25 cellular contexts compared by ENCODE assay signal in the genomic region with DNA sequence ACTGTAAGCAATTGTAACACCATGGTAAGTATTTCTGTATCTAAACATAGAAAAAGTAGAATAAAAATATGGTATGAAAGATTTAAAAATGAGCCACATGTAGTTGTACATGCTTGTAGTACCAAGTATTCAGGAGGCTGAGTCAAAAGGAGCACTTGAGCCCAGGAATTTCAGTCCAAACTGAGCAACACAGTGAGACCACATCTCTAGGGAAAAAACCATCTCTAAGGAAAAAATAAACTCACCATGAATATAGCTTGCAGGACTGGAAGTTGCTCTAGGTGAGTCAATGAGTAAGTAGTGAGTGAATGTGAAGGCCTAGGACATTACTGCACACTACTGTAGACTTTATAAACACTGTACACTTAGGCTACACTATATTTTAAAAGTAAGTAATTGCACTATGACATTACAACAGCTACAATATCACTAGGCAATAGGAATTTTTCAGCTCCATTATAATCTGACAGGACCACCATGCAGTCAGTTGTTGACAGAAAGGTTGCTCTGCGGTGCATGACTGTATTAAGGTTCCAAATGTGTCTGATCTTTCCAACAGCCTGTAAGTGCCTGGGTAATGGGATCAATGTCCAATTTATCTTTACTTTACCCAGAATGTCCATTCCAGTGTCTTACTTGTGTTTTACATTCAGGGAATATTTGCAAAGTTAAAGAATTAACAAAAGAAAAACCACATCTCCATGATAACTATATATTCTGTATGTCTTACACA.
"Had no signal": no experiment of that assay in that cellular context is flagged by ENCODE, and none has a peak within 500 bp of the region (broad histone marks: within the 10 kb centered on the region; RNA-seq: fewer than 3 reads in every experiment).

No MANE protein-coding gene starts in this region.

- ATAC-seq: heart left ventricle; left lung; naive thymus-derived CD4-positive, alpha-beta T cell; upper lobe of right lung had no signal

- H3K27me3 Mint-ChIP-seq: activated naive CD8-positive, alpha-beta T cell treated with anti-CD3 and anti-CD28 coated beads, Interleukin-2, amount 10 ng/mL, durations not matched to agents 7 days and 5 days; activated T-cell treated with anti-CD3 and anti-CD28 coated beads, Interleukin-2, amount 50 U/mL, for 24 hours; naive thymus-derived CD4-positive, alpha-beta T cell had no signal

- DNase-seq: activated CD4-positive, alpha-beta T cell treated with anti-CD3 and anti-CD28 coated beads for 1 hour; activated CD4-positive, alpha-beta T cell treated with anti-CD3 and anti-CD28 coated beads, Interleukin-2, amount 50 U/mL, for 4 hours; activated CD8-positive, alpha-beta memory T cell treated with anti-CD3 and anti-CD28 coated beads for 24 hours; activated CD8-positive, alpha-beta memory T cell treated with anti-CD3 and anti-CD28 coated beads, Interleukin-2, amount 50 U/mL, for 4 hours; activated naive CD4-positive, alpha-beta T cell; activated naive CD8-positive, alpha-beta T cell treated with anti-CD3 and anti-CD28 coated beads, Interleukin-2, amount 10 ng/mL, durations not matched to agents 7 days and 5 days; activated T-cell treated with anti-CD3 and anti-CD28 coated beads, Interleukin-2, amount 50 U/mL, for 24 hours; amniotic stem cell; cortex of kidney; endodermal cell; heart left ventricle; left lung; naive thymus-derived CD4-positive, alpha-beta T cell; posterior cingulate gyrus; sigmoid colon; spleen; stimulated activated CD4-positive, alpha-beta T cell treated with anti-CD3 and anti-CD28 coated beads, Interleukin-4, amount 100 ng/mL, for 1 hour; stimulated activated naive CD4-positive, alpha-beta T cell; substantia nigra; T-helper 1 cell; thyroid gland; upper lobe of right lung; WERI-Rb-1 had no signal

- H3K4me3 Mint-ChIP-seq: activated naive CD8-positive, alpha-beta T cell treated with anti-CD3 and anti-CD28 coated beads, Interleukin-2, amount 10 ng/mL, durations not matched to agents 7 days and 5 days; activated T-cell treated with anti-CD3 and anti-CD28 coated beads, Interleukin-2, amount 50 U/mL, for 24 hours; endodermal cell; naive thymus-derived CD4-positive, alpha-beta T cell; neural progenitor cell had no signal

- H3K9me3 Mint-ChIP-seq: activated naive CD8-positive, alpha-beta T cell treated with anti-CD3 and anti-CD28 coated beads, Interleukin-2, amount 10 ng/mL, durations not matched to agents 7 days and 5 days; activated T-cell treated with anti-CD3 and anti-CD28 coated beads, Interleukin-2, amount 50 U/mL, for 24 hours; activated T-helper 2 cell treated with anti-CD3 and anti-CD28 coated beads, Interferon-gamma antibody, Interleukin-2, Interleukin-4, amounts not matched to agents 10 μg/mL and 5 μg/mL and 100 μg/mL, durations not matched to agents 14 hours and 24 hours and 36 hours; endodermal cell; naive thymus-derived CD4-positive, alpha-beta T cell; neural progenitor cell had no signal

- H3K36me3 Mint-ChIP-seq: activated naive CD8-positive, alpha-beta T cell treated with anti-CD3 and anti-CD28 coated beads, Interleukin-2, amount 10 ng/mL, durations not matched to agents 7 days and 5 days; naive thymus-derived CD4-positive, alpha-beta T cell; neural progenitor cell had no signal

- H3K4me1 Mint-ChIP-seq: activated naive CD8-positive, alpha-beta T cell treated with anti-CD3 and anti-CD28 coated beads, Interleukin-2, amount 10 ng/mL, durations not matched to agents 7 days and 5 days; naive thymus-derived CD4-positive, alpha-beta T cell; neural progenitor cell had no signal

- H3K27ac Mint-ChIP-seq: activated naive CD8-positive, alpha-beta T cell treated with anti-CD3 and anti-CD28 coated beads, Interleukin-2, amount 10 ng/mL, durations not matched to agents 7 days and 5 days; activated T-cell treated with anti-CD3 and anti-CD28 coated beads, Interleukin-2, amount 50 U/mL, for 24 hours; activated T-helper 2 cell treated with anti-CD3 and anti-CD28 coated beads, Interferon-gamma antibody, Interleukin-2, Interleukin-4, amounts not matched to agents 10 μg/mL and 5 μg/mL and 100 μg/mL, durations not matched to agents 14 hours and 24 hours and 36 hours; endodermal cell; naive thymus-derived CD4-positive, alpha-beta T cell; neural progenitor cell had no signal
